In the genomic region with DNA sequence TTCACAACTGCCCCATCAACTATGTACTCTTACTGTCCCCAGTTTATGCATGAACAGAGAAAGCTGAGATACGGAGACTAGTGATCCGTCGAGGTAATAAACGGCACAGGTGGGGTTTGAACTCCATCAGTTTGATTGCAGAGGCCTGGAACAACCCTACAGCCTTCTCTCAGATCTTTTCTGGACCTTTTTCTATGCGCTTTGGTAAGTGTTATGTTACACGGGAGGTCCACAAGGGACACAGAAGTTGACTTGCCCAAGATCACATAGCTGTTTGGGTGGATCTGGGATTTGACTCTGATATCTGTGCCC, we compare ENCODE assay signal across 9 cellular contexts. TPM values are rescaled to one million over a fixed set of nuclear protein-coding genes. Genes with fewer than 3 reads are reported as not detected.
DNase-seq lines count a peak whose midpoint lies in the region; ATAC-seq and TF ChIP-seq lines count a peak whose summit lies in the region.
"Had no signal": no experiment of that assay in that cellular context is flagged by ENCODE, and none has a peak within 500 bp of the region (broad histone marks: within the 10 kb centered on the region; RNA-seq: fewer than 3 reads in every experiment).

No MANE protein-coding gene starts in this region.

- intact Hi-C loops in A673 (cut with micrococcal nuclease; ENCODE audit: unreplicated experiment) (no loop called here), lower leg skin (cut with DNase I; ENCODE audit: low total_unique reads) (no loop called here)

- no TSS peak for BruUV-seq in A673 (replicated peaks; lab: Mats Ljungman, UMichigan)

- H3K9me3 ChIP-seq in A673 (ENCODE audit: low read depth, low read length, poor library complexity, severe bottlenecking) (no peaks in the 10 kb centered on the region), HUES64 (ENCODE audit: insufficient read depth, low read depth, low read length) (no peaks in the 10 kb centered on the region), muscle layer of colon (ENCODE audit: low read length) (no peaks in the 10 kb centered on the region)

- H3K4me1 ChIP-seq in A673 (ENCODE audit: insufficient read depth, low read length, poor library complexity, severe bottlenecking) (no peaks in the 10 kb centered on the region), HUES64 (ENCODE audit: insufficient read depth, low read length) (0 out of 2 replicates have a peak, but pooled peaks cover 2% of the 10 kb centered on the region), muscle layer of colon (ENCODE audit: insufficient read depth, low read length) (peaks cover 23% of the 10 kb centered on the region)

- ATAC-seq in GM18517 (IDR thresholded peaks at IDR 0.05; ENCODE audit: unreplicated experiment) (no peak), HG03175 (IDR thresholded peaks at IDR 0.05; ENCODE audit: unreplicated experiment) (no peak)

- H3K27ac ChIP-seq in A673 (ENCODE audit: low read depth, low read length, poor library complexity, severe bottlenecking): peak overlapping the region; percentile 41
- no peak overlapping the region for H3K27ac ChIP-seq in HUES64 (ENCODE audit: low read depth, low read length)
- H3K27ac ChIP-seq in muscle layer of colon (ENCODE audit: low read depth, low read length): peak overlapping the region; percentile 68

- H3K4me3 ChIP-seq in A673 (ENCODE audit: low read depth, low read length, poor library complexity, severe bottlenecking) (peak overlapping the region; percentile 27), HUES64 (ENCODE audit: low read length) (peak overlapping the region; percentile 65), cardiac fibroblast (replicated peaks in 1 of 2; ENCODE audit: low read depth in 2 of 2, low read length in 2 of 2) (peak overlapping the region; percentile 28 to 39), muscle layer of colon (ENCODE audit: low read depth in 1 of 2, low read length in 2 of 2) (peak overlapping the region in 1 of 2 donors; percentile 43), lower leg skin (ENCODE audit: low read depth, poor library complexity, severe bottlenecking) (no peak overlapping the region)

- WGBS in HUES64: 72% methylated on average over 6 of the region's 6 CpGs
- 37 to 54% methylated on average over 6 of the region's 6 CpGs for WGBS in lower leg skin, 2 donors

- TF ChIP-seq POLR2A in lower leg skin (IDR thresholded peaks at IDR 0.05): no peak

- no peak for DNase-seq in A673 (ENCODE audit: low spot score)
- no peak for DNase-seq in cardiac fibroblast (ENCODE audit: low read depth in 2 of 2)
- DNase-seq in lower leg skin (ENCODE audit: low spot score in 2 of 2): no peak
- DNase-seq in DMS79 treated with DMSO at 0.1 percent for 48 hours (lab: John Stamatoyannopoulos, UW): no peak

- H3K36me3 ChIP-seq in A673 (ENCODE audit: insufficient read depth, low read length, poor library complexity, severe bottlenecking) (peaks cover 13% of the 10 kb centered on the region), HUES64 (ENCODE audit: insufficient read depth, low read length) (peaks cover 22% of the 10 kb centered on the region), muscle layer of colon (ENCODE audit: insufficient read depth, low read length) (peaks cover 27% of the 10 kb centered on the region)

- H3K9ac ChIP-seq in HUES64 (ENCODE audit: low read depth, low read length): peak overlapping the region; percentile 43
- peak overlapping the region; percentile 44 for H3K9ac ChIP-seq in muscle layer of colon (ENCODE audit: low read length)

- H3K27me3 ChIP-seq in A673 (replicated peaks; ENCODE audit: insufficient read depth, low read depth, low read length, poor library complexity) (no peaks in the 10 kb centered on the region), HUES64 (ENCODE audit: insufficient read depth, low read length) (no peaks in the 10 kb centered on the region), muscle layer of colon (ENCODE audit: control insufficient read depth in 1 of 2, insufficient read depth in 2 of 2, low read length in 2 of 2) (no peaks in the 10 kb centered on the region)

- CTCF ChIA-PET in A673 (lab: Charles Lee): interaction anchor here (0.6 to 2.1 kb wide), 3 partner anchors 72 to 141 kb away, joined by 3 to 19 read pairs (median 4); no protein-coding TSS in a partner anchor

- TF ChIP-seq CTCF in A673 (conservative IDR thresholded peaks at IDR 0.05; ENCODE audit: low read depth, low read length): no peak
- TF ChIP-seq CTCF in cardiac fibroblast (IDR thresholded peaks at IDR 0.05; ENCODE audit: low read depth, low read length): no peak
- TF ChIP-seq CTCF in lower leg skin (IDR thresholded peaks at IDR 0.05): no peak

- POLR2A ChIA-PET in A673 (lab: Charles Lee; ENCODE audit: low non-redundant PET): no interaction called here

RNA-seq across cellular contexts. Expression of gene DNPEP, which starts 1.1 kb away (rescaled TPM):
- 69.2 and 83.0 TPM in 2 replicates for total RNA-seq in A673 (2021)
- polyA plus RNA-seq in HUES64 (2013, experiment 1 of 2): 32.9 TPM
- polyA plus RNA-seq in HUES64 (2013, experiment 2 of 2): 42.9 TPM
- 10 to 100 TPM; 52.7 to 64.0 (median 57.6) TPM for total RNA-seq in lower leg skin

RNA-seq across cellular contexts. Expression of gene DES, which starts 29.4 kb away (rescaled TPM):
- total RNA-seq in A673 (2021) (not detected in 2 replicates), lower leg skin (100 to 1,000 TPM in 1 of 4 donors, 10 to 100 TPM in 3; 19.4 to 163 (median 37.8) TPM)
- 2.4 TPM for polyA plus RNA-seq in HUES64 (2013, experiment 1 of 2)
- polyA plus RNA-seq in HUES64 (2013, experiment 2 of 2): 4.6 TPM

RNA-seq across cellular contexts. Expression of gene SPEG, which starts 45.8 kb away (rescaled TPM):
- total RNA-seq in A673 (2021) (8.4 and 15.7 TPM in 2 replicates), lower leg skin (10 to 100 TPM in 1 of 4 donors, 1 to 10 TPM in 3; 3.3 to 11.4 (median 5.3) TPM)
- polyA plus RNA-seq in HUES64 (2013, experiment 1 of 2): 15.6 TPM
- polyA plus RNA-seq in HUES64 (2013, experiment 2 of 2): 21.6 TPM

RNA-seq across cellular contexts. Expression of gene RESP18, which starts 56.3 kb away (rescaled TPM):
- not detected in 2 replicates for total RNA-seq in A673 (2021)
- polyA plus RNA-seq in HUES64 (2013, experiment 1 of 2): not detected
- polyA plus RNA-seq in HUES64 (2013, experiment 2 of 2): not detected
- not detected for total RNA-seq in lower leg skin
- total RNA-seq: lung microvascular endothelial cell had no signal

Comparison
In these comparisons a context has a peak if more than half of its experiments do, and no peak if none do; other contexts are left out.
1. RNA of gene DES, which starts 29.4 kb away (total RNA-seq): 19.4 to 163 TPM in lower leg skin; not detected in A673; every median in the first group is over 10 times any median in the second.